In the genomic region with DNA sequence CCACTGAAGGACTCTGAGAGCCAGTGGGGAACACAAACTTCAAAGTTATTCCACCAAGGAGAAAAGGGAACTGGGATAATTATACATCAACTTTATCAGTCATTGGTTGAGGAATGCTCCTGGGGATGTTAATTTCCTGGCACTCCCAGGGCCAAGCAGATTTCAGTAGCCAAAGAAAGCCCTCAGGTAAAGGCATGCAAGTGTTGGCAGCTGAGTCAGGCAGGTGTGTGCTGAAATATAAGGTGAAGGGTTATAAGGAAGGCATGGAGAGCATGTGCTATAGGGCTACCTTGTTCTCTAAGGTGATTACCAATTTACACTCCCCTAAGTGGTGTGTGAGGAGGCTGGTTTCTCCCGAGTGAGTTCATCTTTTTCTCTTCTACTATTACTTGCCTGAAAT, we compare ENCODE assay signal across 33 cellular contexts.
"Had no signal": no experiment of that assay in that cellular context is flagged by ENCODE, and none has a peak within 500 bp of the region (broad histone marks: within the 10 kb centered on the region; RNA-seq: fewer than 3 reads in every experiment).

No MANE protein-coding gene starts in this region.

- H3K27me3 Mint-ChIP-seq: activated CD4-positive, alpha-beta memory T cell treated with anti-CD3 and anti-CD28 coated beads for 36 hours; activated CD4-positive, alpha-beta T cell treated with anti-CD3 and anti-CD28 coated beads, Interleukin-2, amount 10 ng/mL, durations not matched to agents 24 days and 14 days; activated naive CD8-positive, alpha-beta T cell treated with anti-CD3 and anti-CD28 coated beads, Interleukin-2, amount 10 ng/mL, durations not matched to agents 7 days and 5 days; dendritic cell treated with granulocyte-macrophage colony-stimulating factor and Interleukin-4, amounts not matched to agents 40 ng/mL and 50 ng/mL, for 4 days; naive thymus-derived CD4-positive, alpha-beta T cell; stimulated activated naive CD8-positive, alpha-beta T cell treated with anti-CD3 and anti-CD28 coated beads, Interleukin-15, amount 100 ng/mL, for 72 hours had no signal

- DNase-seq: activated CD4-positive, alpha-beta memory T cell treated with anti-CD3 and anti-CD28 coated beads for 36 hours; activated CD4-positive, alpha-beta T cell treated with anti-CD3 and anti-CD28 coated beads, Interleukin-2, amount 10 ng/mL, durations not matched to agents 24 days and 14 days; activated CD4-positive, CD25-positive, alpha-beta regulatory T cell treated with anti-CD3 and anti-CD28 coated beads, Interleukin-2, amount 50 U/mL, for 72 hours; activated CD8-positive, alpha-beta memory T cell treated with anti-CD3 and anti-CD28 coated beads, Interleukin-2, amount 50 U/mL, for 4 hours; activated effector memory CD4-positive, alpha-beta T cell treated with anti-CD3 and anti-CD28 coated beads, Interleukin-2, amount 50 U/mL, for 16 hours; activated naive CD4-positive, alpha-beta T cell treated with anti-CD3 and anti-CD28 coated beads for 36 hours; activated naive CD8-positive, alpha-beta T cell treated with anti-CD3 and anti-CD28 coated beads, Interleukin-2, amount 10 ng/mL, durations not matched to agents 7 days and 5 days; activated T-cell treated with anti-CD3 and anti-CD28 coated beads, Interleukin-2, amount 50 U/mL, for 1 hour; brain microvascular endothelial cell; central memory CD4-positive, alpha-beta T cell; endodermal cell; gastrocnemius medialis; glutamatergic neuron; islet precursor cell; left cardiac atrium; naive thymus-derived CD4-positive, alpha-beta T cell; ovary; right lobe of liver; stimulated activated CD4-positive, alpha-beta T cell treated with anti-CD3 and anti-CD28 coated beads, Interleukin-4, amount 100 ng/mL, for 24 hours; stimulated activated naive CD8-positive, alpha-beta T cell treated with anti-CD3 and anti-CD28 coated beads, Interleukin-15, amount 100 ng/mL, for 72 hours; substantia nigra; SW 1271; T-helper 9 cell; upper lobe of right lung; WERI-Rb-1 had no signal

- H3K27ac ChIP-seq: ascending aorta, brain microvascular endothelial cell, gastrocnemius medialis, hepatocyte, ovary, right lobe of liver, upper lobe of right lung, WERI-Rb-1 had no signal

- H3K27me3 ChIP-seq: ascending aorta, brain microvascular endothelial cell, gastrocnemius medialis, hepatocyte, ovary, right lobe of liver, upper lobe of right lung had no signal

- H3K4me1 Mint-ChIP-seq: activated CD4-positive, alpha-beta T cell treated with anti-CD3 and anti-CD28 coated beads, Interleukin-2, amount 10 ng/mL, durations not matched to agents 24 days and 14 days; activated naive CD8-positive, alpha-beta T cell treated with anti-CD3 and anti-CD28 coated beads, Interleukin-2, amount 10 ng/mL, durations not matched to agents 7 days and 5 days; endodermal cell; naive thymus-derived CD4-positive, alpha-beta T cell; stimulated activated effector memory CD8-positive, alpha-beta T cell treated with anti-CD3 and anti-CD28 coated beads, Interleukin-12 subunit alpha, Interleukin-12 subunit beta, amount 100 ng/mL, for 72 hours; stimulated activated naive CD8-positive, alpha-beta T cell treated with anti-CD3 and anti-CD28 coated beads, Interleukin-15, amount 100 ng/mL, for 72 hours had no signal

- H3K4me1 ChIP-seq: ascending aorta, right lobe of liver, upper lobe of right lung had no signal

- H3K36me3 ChIP-seq: ascending aorta, brain microvascular endothelial cell, gastrocnemius medialis, ovary, right lobe of liver, upper lobe of right lung, WERI-Rb-1 had no signal

- H3K4me3 ChIP-seq: ascending aorta, gastrocnemius medialis, hepatocyte, ovary, right lobe of liver, upper lobe of right lung had no signal

- H3K27ac Mint-ChIP-seq: activated CD4-positive, alpha-beta memory T cell treated with anti-CD3 and anti-CD28 coated beads for 36 hours; activated CD4-positive, alpha-beta T cell treated with anti-CD3 and anti-CD28 coated beads, Interleukin-2, amount 10 ng/mL, durations not matched to agents 24 days and 14 days; activated naive CD4-positive, alpha-beta T cell treated with anti-CD3 and anti-CD28 coated beads for 36 hours; activated naive CD8-positive, alpha-beta T cell treated with anti-CD3 and anti-CD28 coated beads, Interleukin-2, amount 10 ng/mL, durations not matched to agents 7 days and 5 days; activated T-helper 1 cell treated with anti-CD3 and anti-CD28 coated beads, Interleukin-12 subunit alpha, Interleukin-12 subunit beta, Interleukin-2, Interleukin-4 antibody, amounts not matched to agents 30 ng/mL and 10 ng/mL and 1 ng/mL, durations not matched to agents 14 hours and 24 hours and 36 hours; dendritic cell treated with granulocyte-macrophage colony-stimulating factor and Interleukin-4, amounts not matched to agents 40 ng/mL and 50 ng/mL, for 4 days; endodermal cell; mesothelial cell of epicardium; naive thymus-derived CD4-positive, alpha-beta T cell; progenitor cell of endocrine pancreas; stimulated activated effector memory CD8-positive, alpha-beta T cell treated with anti-CD3 and anti-CD28 coated beads, Interleukin-12 subunit alpha, Interleukin-12 subunit beta, amount 100 ng/mL, for 72 hours; stimulated activated naive CD8-positive, alpha-beta T cell treated with anti-CD3 and anti-CD28 coated beads, Interleukin-15, amount 100 ng/mL, for 72 hours; T-helper 1 cell treated with Interleukin-12 subunit alpha and Interleukin-12 subunit beta and Interleukin-4 antibody, amounts not matched to agents 30 μg/mL and 1 μg/mL, for 36 hours had no signal

- ATAC-seq: gastrocnemius medialis; left cardiac atrium; naive thymus-derived CD4-positive, alpha-beta T cell; right lobe of liver; stimulated activated effector memory CD8-positive, alpha-beta T cell treated with anti-CD3 and anti-CD28 coated beads, Interleukin-12 subunit alpha, Interleukin-12 subunit beta, amount 100 ng/mL, for 72 hours; stimulated activated naive CD8-positive, alpha-beta T cell treated with anti-CD3 and anti-CD28 coated beads, Interleukin-15, amount 100 ng/mL, for 72 hours; upper lobe of right lung had no signal

- H3K36me3 Mint-ChIP-seq: activated CD4-positive, alpha-beta memory T cell treated with anti-CD3 and anti-CD28 coated beads for 36 hours; activated naive CD8-positive, alpha-beta T cell treated with anti-CD3 and anti-CD28 coated beads, Interleukin-2, amount 10 ng/mL, durations not matched to agents 7 days and 5 days; mesothelial cell of epicardium; naive thymus-derived CD4-positive, alpha-beta T cell; stimulated activated effector memory CD8-positive, alpha-beta T cell treated with anti-CD3 and anti-CD28 coated beads, Interleukin-12 subunit alpha, Interleukin-12 subunit beta, amount 100 ng/mL, for 72 hours had no signal

- H3K9me3 ChIP-seq: ascending aorta, gastrocnemius medialis, ovary, right lobe of liver, upper lobe of right lung had no signal

- H3K4me3 Mint-ChIP-seq: activated CD4-positive, alpha-beta memory T cell treated with anti-CD3 and anti-CD28 coated beads for 36 hours; activated CD4-positive, alpha-beta T cell treated with anti-CD3 and anti-CD28 coated beads, Interleukin-2, amount 10 ng/mL, durations not matched to agents 24 days and 14 days; activated naive CD4-positive, alpha-beta T cell treated with anti-CD3 and anti-CD28 coated beads for 36 hours; activated naive CD8-positive, alpha-beta T cell treated with anti-CD3 and anti-CD28 coated beads, Interleukin-2, amount 10 ng/mL, durations not matched to agents 7 days and 5 days; activated T-helper 1 cell treated with anti-CD3 and anti-CD28 coated beads, Interleukin-12 subunit alpha, Interleukin-12 subunit beta, Interleukin-2, Interleukin-4 antibody, amounts not matched to agents 30 ng/mL and 10 ng/mL and 1 ng/mL, durations not matched to agents 14 hours and 24 hours and 36 hours; dendritic cell treated with granulocyte-macrophage colony-stimulating factor and Interleukin-4, amounts not matched to agents 40 ng/mL and 50 ng/mL, for 4 days; endodermal cell; mesothelial cell of epicardium; naive thymus-derived CD4-positive, alpha-beta T cell; stimulated activated effector memory CD8-positive, alpha-beta T cell treated with anti-CD3 and anti-CD28 coated beads, Interleukin-12 subunit alpha, Interleukin-12 subunit beta, amount 100 ng/mL, for 72 hours; stimulated activated naive CD8-positive, alpha-beta T cell treated with anti-CD3 and anti-CD28 coated beads, Interleukin-15, amount 100 ng/mL, for 72 hours; T-helper 1 cell treated with Interleukin-12 subunit alpha and Interleukin-12 subunit beta and Interleukin-4 antibody, amounts not matched to agents 30 μg/mL and 1 μg/mL, for 36 hours had no signal

- H3K9me3 Mint-ChIP-seq: endodermal cell had no signal
